Comparison of ENCODE assay signal across 8 cellular contexts in genomic region chr5:108747111-108748009, GRCh38. TPM values are rescaled to one million over a fixed set of nuclear protein-coding genes. Genes with fewer than 3 reads are reported as not detected.
DNase-seq lines count a peak whose midpoint lies in the region; ATAC-seq and TF ChIP-seq lines count a peak whose summit lies in the region.

Gene FER, plus strand, starts transcription at chr5:108747897. Its CDS starts 50,286 bp downstream, at chr5:108798183.

- H3K27me3 ChIP-seq in AG04450 (ENCODE audit: control insufficient read depth, insufficient read depth, low read length): no peaks in the 10 kb centered on the region
- no peaks in the 10 kb centered on the region for H3K27me3 ChIP-seq in brain microvascular endothelial cell (replicated peaks)
- H3K27me3 ChIP-seq in smooth muscle cell (ENCODE audit: low read depth): no peaks in the 10 kb centered on the region

- H3K27me3 Mint-ChIP-seq in immature natural killer cell (ENCODE audit: low read depth in 3 of 3): peaks cover 11 to 13% (median 12%) of the 10 kb centered on the region in 3 donors

- in situ Hi-C loops in brain microvascular endothelial cell (cut with HindIII; ENCODE audit: low pct_ligation_motif_present, low sequenced_read_pairs): no loop called here

- peak within 1 kb of the TSS; percentile 56 for H2AFZ ChIP-seq in smooth muscle cell (ENCODE audit: low read depth)

- peaks cover 20% of the 10 kb centered on the region for H3K4me1 ChIP-seq in smooth muscle cell (ENCODE audit: low read depth)

- H3K79me2 ChIP-seq in smooth muscle cell (ENCODE audit: low read depth): peaks cover 31% of the 10 kb centered on the region

- H3K4me3 ChIP-seq in AG04450 (ENCODE audit: low read depth, low read length) (peak within 1 kb of the TSS; percentile 83), brain microvascular endothelial cell (ENCODE audit: low read depth, low read length) (peak within 1 kb of the TSS; percentile 80), smooth muscle cell (peak within 1 kb of the TSS; percentile 73)

- CTCF ChIA-PET in AG04450 (lab: Charles Lee): interaction anchor here (0.6 to 1.0 kb wide), 3 partner anchors 20 to 297 kb away, joined by 3 to 5 read pairs (median 3); no protein-coding TSS in a partner anchor

- POLR2A ChIA-PET in AG04450 (lab: Yijun Ruan, JAX): interaction anchor here (0.6 to 1.4 kb wide), 7 partner anchors 19 to 663 kb away, joined by 3 to 28 read pairs (median 3); partner anchors contain the start of gene PJA2

- no peaks in the 10 kb centered on the region for H4K20me1 ChIP-seq in smooth muscle cell (ENCODE audit: low read depth)

- no peaks in the 10 kb centered on the region for H3F3A ChIP-seq in smooth muscle cell (ENCODE audit: low read depth)

- no peaks in the 10 kb centered on the region for H3K36me3 ChIP-seq in brain microvascular endothelial cell (replicated peaks)
- no peaks in the 10 kb centered on the region for H3K36me3 ChIP-seq in smooth muscle cell (ENCODE audit: low read depth)

- no peak for TF ChIP-seq CTCF in AG04450 (IDR thresholded peaks at IDR 0.05; ENCODE audit: low read depth, low read length)
- no peak for TF ChIP-seq CTCF in brain microvascular endothelial cell (IDR thresholded peaks at IDR 0.05; ENCODE audit: low read depth, low read length, missing control alignments)
- no peak for TF ChIP-seq CTCF in smooth muscle cell (IDR thresholded peaks at IDR 0.05; ENCODE audit: borderline replicate concordance, insufficient read depth, poor library complexity, severe bottlenecking)

- ATAC-seq in GM19023 (IDR thresholded peaks at IDR 0.05; ENCODE audit: unreplicated experiment) (peak; percentile 11), HG03354 (IDR thresholded peaks at IDR 0.05; ENCODE audit: poor library complexity, severe bottlenecking, unreplicated experiment) (peak; percentile 37)

- peak within 1 kb of the TSS; percentile 89 to 94 (median 90) for H3K4me3 Mint-ChIP-seq in immature natural killer cell

- H3K4me1 Mint-ChIP-seq in immature natural killer cell: peaks cover 13 to 22% of the 10 kb centered on the region in 2 donors

- H3K9ac ChIP-seq in smooth muscle cell (ENCODE audit: low read depth): peak within 1 kb of the TSS; percentile 97

- peak within 1 kb of the TSS; percentile 74 to 96 (median 91) for H3K27ac Mint-ChIP-seq in immature natural killer cell

- peak within 1 kb of the TSS; percentile 99 for H3K27ac ChIP-seq in AG04450 (ENCODE audit: low read depth, low read length)
- H3K27ac ChIP-seq in brain microvascular endothelial cell: peak within 1 kb of the TSS; percentile 97
- peak within 1 kb of the TSS; percentile 97 for H3K27ac ChIP-seq in smooth muscle cell (ENCODE audit: low read depth)

- no peaks in the 10 kb centered on the region for H3K9me3 Mint-ChIP-seq in immature natural killer cell

- H3K36me3 Mint-ChIP-seq in immature natural killer cell: no peaks in the 10 kb centered on the region

- peak within 1 kb of the TSS; percentile 92 for H3K4me2 ChIP-seq in smooth muscle cell

- H3K9me3 ChIP-seq in AG04450 (ENCODE audit: control insufficient read depth, insufficient read depth, low read length) (no peaks in the 10 kb centered on the region), smooth muscle cell (replicated peaks; ENCODE audit: low read depth) (no peaks in the 10 kb centered on the region)

- WGBS in smooth muscle cell (ENCODE audit: low lambda C conversion rate): 11% methylated on average over 18 of the region's 18 CpGs

- DNase-seq in AG04450 (ENCODE audit: low read depth, low spot score): no peak
- peak; percentile 35 for DNase-seq in T follicular helper cell (ENCODE audit: low read depth)
- DNase-seq in brain microvascular endothelial cell: peak; percentile 90
- DNase-seq in immature natural killer cell: peak; percentile 58 to 66 (median 61)
- no peak for DNase-seq in smooth muscle cell (lab: John Stamatoyannopoulos, UW; ENCODE audit: unreplicated experiment)
- no peak for DNase-seq in NCI-H345 treated with DMSO at 0.1 percent for 48 hours (lab: John Stamatoyannopoulos, UW; ENCODE audit: unreplicated experiment)

RNA-seq across cellular contexts. Expression of gene FER, which starts in this region (rescaled TPM):
- polyA plus RNA-seq in AG04450 (2011; rRNA removed) (10.8 and 19.0 TPM in 2 replicates), immature natural killer cell (10 to 100 TPM in 2 of 3 donors, 1 to 10 TPM in 1; 6.1 to 23.9 (median 17.9) TPM), smooth muscle cell (15.2 and 15.6 TPM in 2 replicates)
- 31.5 and 59.3 TPM in 2 replicates for polyA minus RNA-seq in AG04450 (2011; rRNA and poly(A)+ RNA removed)
- total RNA-seq in smooth muscle cell: 16.4 and 26.4 TPM in 2 replicates

Comparison
In these comparisons a context has a peak if more than half of its experiments do, and no peak if none do; other contexts are left out.
1. DNase-seq: peak in T follicular helper cell (single experiment), brain microvascular endothelial cell (single experiment) and immature natural killer cell (3 of 3); none in AG04450 (single experiment), smooth muscle cell (single experiment) and NCI-H345 treated with DMSO at 0.1 percent for 48 hours (single experiment).
2. Peak in every context shown above with its lines, with median percentiles within 50 percentile points of each other: H3K27ac ChIP-seq and H3K4me3 ChIP-seq.